2 cellular contexts compared by ENCODE assay signal in the genomic region with DNA sequence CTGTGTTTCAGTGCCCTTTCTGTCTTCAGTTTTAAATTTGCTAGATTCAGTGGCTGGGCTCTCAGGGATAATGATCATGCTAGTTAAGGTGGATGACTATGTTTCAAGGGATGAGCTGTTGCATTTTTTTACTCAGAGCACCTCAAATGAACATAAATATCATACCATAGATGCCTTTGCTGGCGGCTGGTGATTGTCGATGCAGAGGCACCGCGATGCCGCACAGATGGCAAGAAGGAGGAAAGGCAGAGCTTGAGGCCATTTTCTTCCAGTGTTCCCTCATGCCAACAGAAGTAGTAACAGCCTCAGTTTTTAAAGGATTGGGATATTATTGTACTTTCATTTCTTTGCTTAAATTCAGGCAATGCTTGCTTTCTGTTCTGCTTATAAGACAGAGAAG.
TF ChIP-seq lines count a peak whose summit lies in the region.

No MANE protein-coding gene starts in this region.

TF ChIP-seq in GM23338, 12 proteins besides CTCF, POLR2A, EP300 and RAD21 (continues in another document):
- TF ChIP-seq ETS1 (IDR thresholded peaks at IDR 0.05): no peak
- TF ChIP-seq STAT1 (IDR thresholded peaks at IDR 0.05; ENCODE audit: unreplicated experiment): no peak
- TF ChIP-seq ZNF114 (CRISPR knock-in tag; IDR thresholded peaks at IDR 0.05): no peak
- no peak for TF ChIP-seq NANOG (IDR thresholded peaks at IDR 0.05; ENCODE audit: borderline replicate concordance)
- no peak for TF ChIP-seq ZNF462 (CRISPR knock-in tag; IDR thresholded peaks at IDR 0.05)
- TF ChIP-seq EZH2phosphoT487 (IDR thresholded peaks at IDR 0.05; ENCODE audit: unreplicated experiment): no peak
- no peak for TF ChIP-seq POLR2AphosphoS5 (IDR thresholded peaks at IDR 0.05; ENCODE audit: low read depth)
- TF ChIP-seq, protein P1, sequence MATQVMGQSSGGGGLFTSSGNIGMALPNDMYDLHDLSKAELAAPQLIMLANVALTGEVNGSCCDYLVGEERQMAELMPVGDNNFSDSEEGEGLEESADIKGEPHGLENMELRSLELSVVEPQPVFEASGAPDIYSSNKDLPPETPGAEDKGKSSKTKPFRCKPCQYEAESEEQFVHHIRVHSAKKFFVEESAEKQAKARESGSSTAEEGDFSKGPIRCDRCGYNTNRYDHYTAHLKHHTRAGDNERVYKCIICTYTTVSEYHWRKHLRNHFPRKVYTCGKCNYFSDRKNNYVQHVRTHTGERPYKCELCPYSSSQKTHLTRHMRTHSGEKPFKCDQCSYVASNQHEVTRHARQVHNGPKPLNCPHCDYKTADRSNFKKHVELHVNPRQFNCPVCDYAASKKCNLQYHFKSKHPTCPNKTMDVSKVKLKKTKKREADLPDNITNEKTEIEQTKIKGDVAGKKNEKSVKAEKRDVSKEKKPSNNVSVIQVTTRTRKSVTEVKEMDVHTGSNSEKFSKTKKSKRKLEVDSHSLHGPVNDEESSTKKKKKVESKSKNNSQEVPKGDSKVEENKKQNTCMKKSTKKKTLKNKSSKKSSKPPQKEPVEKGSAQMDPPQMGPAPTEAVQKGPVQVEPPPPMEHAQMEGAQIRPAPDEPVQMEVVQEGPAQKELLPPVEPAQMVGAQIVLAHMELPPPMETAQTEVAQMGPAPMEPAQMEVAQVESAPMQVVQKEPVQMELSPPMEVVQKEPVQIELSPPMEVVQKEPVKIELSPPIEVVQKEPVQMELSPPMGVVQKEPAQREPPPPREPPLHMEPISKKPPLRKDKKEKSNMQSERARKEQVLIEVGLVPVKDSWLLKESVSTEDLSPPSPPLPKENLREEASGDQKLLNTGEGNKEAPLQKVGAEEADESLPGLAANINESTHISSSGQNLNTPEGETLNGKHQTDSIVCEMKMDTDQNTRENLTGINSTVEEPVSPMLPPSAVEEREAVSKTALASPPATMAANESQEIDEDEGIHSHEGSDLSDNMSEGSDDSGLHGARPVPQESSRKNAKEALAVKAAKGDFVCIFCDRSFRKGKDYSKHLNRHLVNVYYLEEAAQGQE (IDR thresholded peaks at IDR 0.05; ENCODE audit: unreplicated experiment): no peak
- no peak for TF ChIP-seq ZNF331 (CRISPR knock-in tag; IDR thresholded peaks at IDR 0.05; ENCODE audit: low read depth)
- TF ChIP-seq JUNB (IDR thresholded peaks at IDR 0.05; ENCODE audit: unreplicated experiment): no peak

TF ChIP-seq in H1, 55 proteins besides CTCF, POLR2A, EP300 and RAD21:
- TF ChIP-seq POU5F1 (IDR thresholded peaks at IDR 0.05; ENCODE audit: low read depth, low read length) (no peak), HDAC2 (IDR thresholded peaks at IDR 0.05; ENCODE audit: borderline replicate concordance in 1 of 2, low read depth in 2 of 2, low read length in 2 of 2) (no peak), EGR1 (IDR thresholded peaks at IDR 0.05; ENCODE audit: borderline replicate concordance, low read depth, low read length) (no peak)
